ENCODE assay signal across 1 cellular context in genomic region chr4:6769138-6769983, GRCh38.
TF ChIP-seq lines count a peak whose summit lies in the region.

No MANE protein-coding gene starts in this region.

TF ChIP-seq in SK-N-SH treated with all-trans-retinoic acid at 6 μM for 48 hours, 23 proteins besides CTCF, POLR2A, EP300 and RAD21:
- no peak for TF ChIP-seq TSHZ2 (CRISPR knock-in tag; IDR thresholded peaks at IDR 0.05)
- TF ChIP-seq TCF4 (CRISPR knock-in tag; IDR thresholded peaks at IDR 0.05; ENCODE audit: borderline replicate concordance) = no peak
- TF ChIP-seq ARNTL (CRISPR knock-in tag; IDR thresholded peaks at IDR 0.05; ENCODE audit: borderline replicate concordance, low read depth) = no peak
- no peak for TF ChIP-seq BACH2 (CRISPR knock-in tag; IDR thresholded peaks at IDR 0.05; ENCODE audit: borderline replicate concordance)
- no peak for TF ChIP-seq ZC3H10 (CRISPR knock-in tag; IDR thresholded peaks at IDR 0.05)
- TF ChIP-seq PATZ1 (CRISPR knock-in tag; IDR thresholded peaks at IDR 0.05; ENCODE audit: borderline replicate concordance) = no peak
- no peak for TF ChIP-seq ZNF70 (CRISPR knock-in tag; IDR thresholded peaks at IDR 0.05)
- no peak for TF ChIP-seq OSR1 (CRISPR knock-in tag; IDR thresholded peaks at IDR 0.05)
- no peak for TF ChIP-seq CSDC2 (CRISPR knock-in tag; IDR thresholded peaks at IDR 0.05)
- no peak for TF ChIP-seq ZNF565 (CRISPR knock-in tag; conservative IDR thresholded peaks at IDR 0.05; ENCODE audit: low read depth)
- no peak for TF ChIP-seq ZFP30 (CRISPR knock-in tag; IDR thresholded peaks at IDR 0.05)
- no peak for TF ChIP-seq PPARA (CRISPR knock-in tag; IDR thresholded peaks at IDR 0.05; ENCODE audit: borderline replicate concordance)
- TF ChIP-seq ESRRG (CRISPR knock-in tag; IDR thresholded peaks at IDR 0.05) = no peak
- TF ChIP-seq ZFP3 (CRISPR knock-in tag; IDR thresholded peaks at IDR 0.05) = no peak
- no peak for TF ChIP-seq TOX (CRISPR knock-in tag; IDR thresholded peaks at IDR 0.05; ENCODE audit: borderline replicate concordance)
- TF ChIP-seq POU6F1 (CRISPR knock-in tag; IDR thresholded peaks at IDR 0.05; ENCODE audit: borderline replicate concordance, low read depth) = no peak
- TF ChIP-seq CREB5 (CRISPR knock-in tag; IDR thresholded peaks at IDR 0.05; ENCODE audit: low read depth) = no peak
- TF ChIP-seq RARB (CRISPR knock-in tag; IDR thresholded peaks at IDR 0.05) = no peak
TF ChIP-seq in SK-N-SH treated with all-trans-retinoic acid at 6 μM for 48 hours: peak in this region for 0.
